14 cellular contexts compared by ENCODE assay signal in genomic region chrX:46803140-46803539, GRCh38. TPM values are rescaled to one million over a fixed set of nuclear protein-coding genes. Genes with fewer than 3 reads are reported as not detected.
DNase-seq lines count a peak whose midpoint lies in the region; ATAC-seq, FAIRE-seq and TF ChIP-seq lines count a peak whose summit lies in the region.
"Had no signal": no experiment of that assay in that cellular context is flagged by ENCODE, and none has a peak within 500 bp of the region (broad histone marks: within the 10 kb centered on the region; RNA-seq: fewer than 3 reads in every experiment).

No MANE protein-coding gene starts in this region.

- H3K4me1 Mint-ChIP-seq in CD8-positive, alpha-beta memory T cell, result no peaks in the 10 kb centered on the region
- no peaks in the 10 kb centered on the region for H3K4me1 Mint-ChIP-seq in activated T-helper 1 cell treated with anti-CD3 and anti-CD28 coated beads, Interleukin-12 subunit alpha, Interleukin-12 subunit beta, Interleukin-2, Interleukin-4 antibody, amounts not matched to agents 30 ng/mL and 10 ng/mL and 1 ng/mL, durations not matched to agents 14 hours and 24 hours and 36 hours (ENCODE audit: low read depth)
- H3K4me1 Mint-ChIP-seq: neural crest cell had no signal

- in situ Hi-C loops in HepG2 (cut with HindIII; ENCODE audit: extremely low pct_ligation_motif_present, low pct_unique_long_range_greater_than_20kb), result no loop called here

- H3K27ac ChIP-seq in Karpas-422 (ENCODE audit: low read length), result no peak overlapping the region
- no peak overlapping the region for H3K27ac ChIP-seq in HepG2 (ENCODE audit: extremely low read length, insufficient read depth, low read length)
- H3K27ac ChIP-seq in CD8-positive, alpha-beta memory T cell (ENCODE audit: low read depth, low read length), result no peak overlapping the region
- H3K27ac ChIP-seq in psoas muscle, result no peak overlapping the region
- H3K27ac ChIP-seq: epithelial cell of prostate had no signal

- H3K36me3 Mint-ChIP-seq in CD8-positive, alpha-beta memory T cell, result no peaks in the 10 kb centered on the region
- no peaks in the 10 kb centered on the region for H3K36me3 Mint-ChIP-seq in activated T-helper 1 cell treated with anti-CD3 and anti-CD28 coated beads, Interleukin-12 subunit alpha, Interleukin-12 subunit beta, Interleukin-2, Interleukin-4 antibody, amounts not matched to agents 30 ng/mL and 10 ng/mL and 1 ng/mL, durations not matched to agents 14 hours and 24 hours and 36 hours (ENCODE audit: low read depth)

- TF ChIP-seq POLR2A in HepG2 (IDR thresholded peaks at IDR 0.05; ENCODE audit: insufficient read depth in 1 of 2, low read depth in 2 of 2, low read length in 2 of 2), result no peak

- no peaks in the 10 kb centered on the region for H3K36me3 ChIP-seq in Karpas-422 (ENCODE audit: insufficient read depth, low read length)
- no peaks in the 10 kb centered on the region for H3K36me3 ChIP-seq in HepG2 (replicated peaks in 1 of 2; ENCODE audit: control insufficient read depth in 1 of 2, insufficient read depth in 2 of 2, low read length in 2 of 2)
- H3K36me3 ChIP-seq in CD8-positive, alpha-beta memory T cell (ENCODE audit: insufficient read depth, low read length), result no peaks in the 10 kb centered on the region
- no peaks in the 10 kb centered on the region for H3K36me3 ChIP-seq in psoas muscle (ENCODE audit: insufficient read depth in 1 of 2, low read depth in 1 of 2)

- H3K9me2 ChIP-seq in Karpas-422 (replicated peaks; ENCODE audit: insufficient read depth, low read length), result no peaks in the 10 kb centered on the region

- 0% methylated on average over 2 of the region's 3 CpGs for WGBS in HepG2 (ENCODE audit: low lambda C conversion rate)
- 54 to 60% (median 55%) methylated on average over 3 of the region's 3 CpGs for WGBS in psoas muscle, 3 donors

- H3K9me3 ChIP-seq in Karpas-422 (ENCODE audit: low read length) (no peaks in the 10 kb centered on the region), HepG2 (ENCODE audit: low read length) (no peaks in the 10 kb centered on the region), psoas muscle (no peaks in the 10 kb centered on the region)
- no peaks in the 10 kb centered on the region for H3K9me3 ChIP-seq in CD8-positive, alpha-beta memory T cell (ENCODE audit: low read length)

- TF ChIP-seq RAD21 in HepG2 (CRISPR knock-in tag; IDR thresholded peaks at IDR 0.05), result no peak

- H2AFZ ChIP-seq in Karpas-422 (ENCODE audit: low read length) (no peak overlapping the region), HepG2 (ENCODE audit: low read length) (no peak overlapping the region)

- H3K4me1 ChIP-seq in Karpas-422 (ENCODE audit: low read length), result no peaks in the 10 kb centered on the region
- H3K4me1 ChIP-seq in HepG2 (ENCODE audit: insufficient read depth, low read length), result no peaks in the 10 kb centered on the region
- H3K4me1 ChIP-seq in CD8-positive, alpha-beta memory T cell (ENCODE audit: insufficient read depth, low read length), result no peaks in the 10 kb centered on the region
- no peaks in the 10 kb centered on the region for H3K4me1 ChIP-seq in psoas muscle

- TF ChIP-seq EP300 in HepG2 (IDR thresholded peaks at IDR 0.05; ENCODE audit: low read depth in 2 of 2, low read length in 2 of 2) (no peak), HepG2 (CRISPR knock-in tag; IDR thresholded peaks at IDR 0.05; ENCODE audit: borderline replicate concordance) (no peak)

- FAIRE-seq in HepG2 (lab: Jason Lieb, UNC), result no peak

- H3K4me3 ChIP-seq in Karpas-422 (ENCODE audit: low read length) (no peak overlapping the region), HepG2 (replicated peaks in 1 of 3; ENCODE audit: insufficient read depth in 1 of 3, low read depth in 2 of 3, low read length in 3 of 3) (no peak overlapping the region), psoas muscle (no peak overlapping the region)
- H3K4me3 ChIP-seq in CD8-positive, alpha-beta memory T cell (ENCODE audit: low read length), result no peak overlapping the region

- H3K79me2 ChIP-seq in Karpas-422 (ENCODE audit: low read length) (no peaks in the 10 kb centered on the region), HepG2 (ENCODE audit: insufficient read depth, low read length) (no peaks in the 10 kb centered on the region)

- POLR2A ChIA-PET in HepG2 (lab: Yijun Ruan, JAX), result no interaction called here
- POLR2A ChIA-PET in CD8-positive, alpha-beta memory T cell (lab: Charles Lee), result no interaction called here

- ATAC-seq in HepG2 (peak; percentile 69), psoas muscle (no peak)

- no TSS peak for BruUV-seq in HepG2 (replicated peaks; lab: Mats Ljungman, UMichigan)

- H3K27ac Mint-ChIP-seq in CD8-positive, alpha-beta memory T cell, result no peak overlapping the region
- H3K27ac Mint-ChIP-seq in activated T-helper 1 cell treated with anti-CD3 and anti-CD28 coated beads, Interleukin-12 subunit alpha, Interleukin-12 subunit beta, Interleukin-2, Interleukin-4 antibody, amounts not matched to agents 30 ng/mL and 10 ng/mL and 1 ng/mL, durations not matched to agents 14 hours and 24 hours and 36 hours, result no peak overlapping the region

- intact Hi-C loops in HepG2 (cut with micrococcal nuclease; ENCODE audit: unreplicated experiment) (loop anchor here (2.0 to 5.0 kb wide), 2 partner anchors 34 to 228 kb away; partner anchors contain the start of gene RP2), psoas muscle (cut with DNase I) (no loop called here)
- intact Hi-C loops in activated T-helper 1 cell treated with anti-CD3 and anti-CD28 coated beads, Interleukin-12 subunit alpha, Interleukin-12 subunit beta, Interleukin-2, Interleukin-4 antibody, amounts not matched to agents 30 ng/mL and 10 ng/mL and 1 ng/mL, durations not matched to agents 14 hours and 24 hours and 36 hours (cut with micrococcal nuclease), result no loop called here

- no peak overlapping the region for H3K4me2 ChIP-seq in Karpas-422 (ENCODE audit: low read depth, low read length, poor library complexity, severe bottlenecking)
- H3K4me2 ChIP-seq in HepG2 (ENCODE audit: low read depth, low read length), result no peak overlapping the region

- TF ChIP-seq CTCF in HepG2 (CRISPR knock-in tag; IDR thresholded peaks at IDR 0.05) (peak; percentile 50), psoas muscle (IDR thresholded peaks at IDR 0.05) (no peak)

- peaks cover 0 to 4% of the 10 kb centered on the region in 2 donors for H3K27me3 Mint-ChIP-seq in CD8-positive, alpha-beta memory T cell
- H3K27me3 Mint-ChIP-seq in activated T-helper 1 cell treated with anti-CD3 and anti-CD28 coated beads, Interleukin-12 subunit alpha, Interleukin-12 subunit beta, Interleukin-2, Interleukin-4 antibody, amounts not matched to agents 30 ng/mL and 10 ng/mL and 1 ng/mL, durations not matched to agents 14 hours and 24 hours and 36 hours (ENCODE audit: insufficient read depth), result no peaks in the 10 kb centered on the region

- no peaks in the 10 kb centered on the region for H3K9me3 Mint-ChIP-seq in CD8-positive, alpha-beta memory T cell
- H3K9me3 Mint-ChIP-seq in activated T-helper 1 cell treated with anti-CD3 and anti-CD28 coated beads, Interleukin-12 subunit alpha, Interleukin-12 subunit beta, Interleukin-2, Interleukin-4 antibody, amounts not matched to agents 30 ng/mL and 10 ng/mL and 1 ng/mL, durations not matched to agents 14 hours and 24 hours and 36 hours, result no peaks in the 10 kb centered on the region
- H3K9me3 Mint-ChIP-seq: neural crest cell had no signal

- H3K9ac ChIP-seq in Karpas-422 (ENCODE audit: low read length) (no peak overlapping the region), HepG2 (ENCODE audit: insufficient read depth, low read depth, low read length) (no peak overlapping the region)

- DNase-seq in ELF-1 (ENCODE audit: low read depth, low spot score) (peak; percentile 25), Karpas-422 (peak; percentile 50), amniotic epithelial cell (ENCODE audit: low read depth) (peak; percentile 5), HepG2 (ENCODE audit: low spot score) (peak; percentile 15), NCI-H1105 treated with DMSO at 0.1 percent for 48 hours (lab: John Stamatoyannopoulos, UW) (no peak), psoas muscle (no peak)
- no peak for DNase-seq in CD8-positive, alpha-beta memory T cell
- no peak for DNase-seq in activated T-helper 1 cell treated with anti-CD3 and anti-CD28 coated beads, Interleukin-12 subunit alpha, Interleukin-12 subunit beta, Interleukin-2, Interleukin-4 antibody, amounts not matched to agents 30 ng/mL and 10 ng/mL and 1 ng/mL, durations not matched to agents 14 hours and 24 hours and 36 hours (ENCODE audit: low spot score)
- DNase-seq: activated CD8-positive, alpha-beta memory T cell treated with anti-CD3 and anti-CD28 coated beads, Interleukin-2, amount 50 U/mL, for 4 hours; amniotic stem cell; NCI-H1436 treated with DMSO at 0.1 percent for 48 hours; T1000 had no signal

- no peaks in the 10 kb centered on the region for H4K20me1 ChIP-seq in Karpas-422 (ENCODE audit: insufficient read depth, low read depth, low read length)
- no peaks in the 10 kb centered on the region for H4K20me1 ChIP-seq in HepG2 (ENCODE audit: insufficient read depth, low read length)

- CTCF ChIA-PET in HepG2 (lab: Yijun Ruan, JAX; ENCODE audit: low intra/inter-chr PET ratio, low total read pairs), result interaction anchor here (1.2 kb wide), 1 partner anchor 227 kb away, joined by 3 read pairs; no protein-coding TSS in a partner anchor
- CTCF ChIA-PET in CD8-positive, alpha-beta memory T cell (lab: Charles Lee), result no interaction called here

- no peak overlapping the region for H3K4me3 Mint-ChIP-seq in CD8-positive, alpha-beta memory T cell
- no peak overlapping the region for H3K4me3 Mint-ChIP-seq in activated T-helper 1 cell treated with anti-CD3 and anti-CD28 coated beads, Interleukin-12 subunit alpha, Interleukin-12 subunit beta, Interleukin-2, Interleukin-4 antibody, amounts not matched to agents 30 ng/mL and 10 ng/mL and 1 ng/mL, durations not matched to agents 14 hours and 24 hours and 36 hours
- H3K4me3 Mint-ChIP-seq: neural crest cell had no signal

- H3K27me3 ChIP-seq in Karpas-422 (ENCODE audit: low read length), result no peaks in the 10 kb centered on the region
- H3K27me3 ChIP-seq in HepG2 (ENCODE audit: control insufficient read depth in 1 of 2, insufficient read depth in 2 of 2, low read length in 2 of 2), result no peaks in the 10 kb centered on the region
- H3K27me3 ChIP-seq in CD8-positive, alpha-beta memory T cell (ENCODE audit: insufficient read depth, low read length, poor library complexity, severe bottlenecking), result no peaks in the 10 kb centered on the region
- peaks cover 0 to 16% (median 0%) of the 10 kb centered on the region in 3 donors for H3K27me3 ChIP-seq in psoas muscle (ENCODE audit: insufficient read depth in 3 of 3, low read length in 2 of 3)

RNA-seq across cellular contexts. Expression of gene RP2, which starts 33.7 kb away (rescaled TPM):
- total RNA-seq in Karpas-422 (2014; rRNA removed; shearing (Covaris generic); ENCODE audit: low replicate concordance), result 7.2 and 17.0 TPM in 2 replicates
- total RNA-seq in HepG2 (2016; rRNA removed; fragmentation: Illumina TruSeq; extraction: Trizol) (9.9 and 14.6 TPM in 2 replicates), psoas muscle (1 to 10 TPM; 1.6 to 2.4 (median 2.1) TPM)
- total RNA-seq in HepG2 (2016; cell fraction: cytosol; rRNA removed; fragmentation: Illumina TruSeq; extraction: Trizol; ENCODE audit: low read depth), result 0.81 and 1.1 TPM in 2 replicates
- total RNA-seq in HepG2 (2016; cell fraction: insoluble cytoplasmic fraction; rRNA removed; fragmentation: Illumina TruSeq; extraction: Trizol), result 10.0 and 16.2 TPM in 2 replicates
- total RNA-seq in HepG2 (2016; cell fraction: membrane; rRNA removed; fragmentation: Illumina TruSeq; extraction: Trizol), result 2.7 and 2.8 TPM in 2 replicates
- 4.8 and 5.0 TPM in 2 replicates for total RNA-seq in HepG2 (2016; cell fraction: nucleus; rRNA removed; fragmentation: Illumina TruSeq; extraction: Trizol)
- polyA plus RNA-seq in HepG2 (2011; rRNA removed) (3.5 and 5.0 TPM in 2 replicates), psoas muscle (1 to 10 TPM; 1.5 to 2.7 (median 1.7) TPM)
- 2.0 and 2.6 TPM in 2 replicates for polyA plus RNA-seq in HepG2 (2011; cell fraction: cytosol; rRNA removed)
- 1.00 and 1.3 TPM in 2 replicates for polyA plus RNA-seq in HepG2 (2011; cell fraction: nucleus; rRNA removed)
- 3.7 and 4.9 TPM in 2 replicates for polyA plus RNA-seq in HepG2 (2012)
- polyA plus RNA-seq in HepG2 (2016; cell fraction: cytosol; fragmentation: Illumina TruSeq; extraction: Trizol; ENCODE audit: low read depth), result 0.20 and 0.26 TPM in 2 replicates
- polyA plus RNA-seq in HepG2 (2016; cell fraction: insoluble cytoplasmic fraction; fragmentation: Illumina TruSeq; extraction: Trizol; ENCODE audit: low read depth), result 11.6 and 13.6 TPM in 2 replicates
- 0.60 and 1.1 TPM in 2 replicates for polyA plus RNA-seq in HepG2 (2016; cell fraction: membrane; fragmentation: Illumina TruSeq; extraction: Trizol; ENCODE audit: low read depth)
- 5.1 and 5.7 TPM in 2 replicates for polyA plus RNA-seq in HepG2 (2016; cell fraction: nucleus; fragmentation: Illumina TruSeq; extraction: Trizol; ENCODE audit: insufficient read depth, low read depth)
- polyA minus RNA-seq in HepG2 (2011; rRNA and poly(A)+ RNA removed; ENCODE audit: low replicate concordance), result 2.5 and 9.4 TPM in 2 replicates
- polyA minus RNA-seq in HepG2 (2011; cell fraction: cytosol; rRNA and poly(A)+ RNA removed), result 4.1 and 4.7 TPM in 2 replicates
- 4.6 TPM in 2 replicates for polyA minus RNA-seq in HepG2 (2011; cell fraction: nucleus; rRNA and poly(A)+ RNA removed)
- total RNA-seq in CD8-positive, alpha-beta memory T cell, result 1 to 10 TPM; 5.5 to 6.9 TPM
- 6.4 TPM for polyA plus RNA-seq in CD8-positive, alpha-beta memory T cell
- total RNA-seq in activated T-helper 1 cell treated with anti-CD3 and anti-CD28 coated beads, Interleukin-12 subunit alpha, Interleukin-12 subunit beta, Interleukin-2, Interleukin-4 antibody, amounts not matched to agents 30 ng/mL and 10 ng/mL and 1 ng/mL, durations not matched to agents 14 hours and 24 hours and 36 hours, result 7.1 and 7.5 TPM in 2 replicates

RNA-seq across cellular contexts. Expression of gene SLC9A7, which starts 44.2 kb away (rescaled TPM):
- total RNA-seq in Karpas-422 (2014; rRNA removed; shearing (Covaris generic); ENCODE audit: low replicate concordance), result under 0.01 TPM in 1 of 2 replicates, not detected in the other
- 5.4 and 7.2 TPM in 2 replicates for total RNA-seq in HepG2 (2016; rRNA removed; fragmentation: Illumina TruSeq; extraction: Trizol)
- total RNA-seq in HepG2 (2016; cell fraction: cytosol; rRNA removed; fragmentation: Illumina TruSeq; extraction: Trizol; ENCODE audit: low read depth), result 2.0 and 3.5 TPM in 2 replicates
- total RNA-seq in HepG2 (2016; cell fraction: insoluble cytoplasmic fraction; rRNA removed; fragmentation: Illumina TruSeq; extraction: Trizol), result 3.9 and 7.8 TPM in 2 replicates
- 3.7 and 4.7 TPM in 2 replicates for total RNA-seq in HepG2 (2016; cell fraction: membrane; rRNA removed; fragmentation: Illumina TruSeq; extraction: Trizol)
- total RNA-seq in HepG2 (2016; cell fraction: nucleus; rRNA removed; fragmentation: Illumina TruSeq; extraction: Trizol), result 6.6 and 8.3 TPM in 2 replicates
- 5.5 and 5.8 TPM in 2 replicates for polyA plus RNA-seq in HepG2 (2011; rRNA removed)
- 4.7 and 5.0 TPM in 2 replicates for polyA plus RNA-seq in HepG2 (2011; cell fraction: cytosol; rRNA removed)
- polyA plus RNA-seq in HepG2 (2011; cell fraction: nucleus; rRNA removed), result 5.6 and 6.1 TPM in 2 replicates
- 1.5 and 1.6 TPM in 2 replicates for polyA plus RNA-seq in HepG2 (2012)
- polyA plus RNA-seq in HepG2 (2016; cell fraction: cytosol; fragmentation: Illumina TruSeq; extraction: Trizol; ENCODE audit: low read depth), result 0.59 and 0.72 TPM in 2 replicates
- 1.6 and 2.0 TPM in 2 replicates for polyA plus RNA-seq in HepG2 (2016; cell fraction: insoluble cytoplasmic fraction; fragmentation: Illumina TruSeq; extraction: Trizol; ENCODE audit: low read depth)
- polyA plus RNA-seq in HepG2 (2016; cell fraction: membrane; fragmentation: Illumina TruSeq; extraction: Trizol; ENCODE audit: low read depth), result 1.5 and 1.6 TPM in 2 replicates
- polyA plus RNA-seq in HepG2 (2016; cell fraction: nucleus; fragmentation: Illumina TruSeq; extraction: Trizol; ENCODE audit: insufficient read depth, low read depth), result 6.6 and 9.9 TPM in 2 replicates
- 6.5 and 21.6 TPM in 2 replicates for polyA minus RNA-seq in HepG2 (2011; rRNA and poly(A)+ RNA removed; ENCODE audit: low replicate concordance)
- polyA minus RNA-seq in HepG2 (2011; cell fraction: cytosol; rRNA and poly(A)+ RNA removed), result 7.3 and 7.9 TPM in 2 replicates
- polyA minus RNA-seq in HepG2 (2011; cell fraction: nucleus; rRNA and poly(A)+ RNA removed), result 5.7 and 6.4 TPM in 2 replicates
- total RNA-seq in CD8-positive, alpha-beta memory T cell, result 10 to 100 TPM; 25.7 to 26.7 TPM
- polyA plus RNA-seq in CD8-positive, alpha-beta memory T cell, result 0.63 TPM
- 10 to 100 TPM in 3 of 4 donors, 1 to 10 TPM in 1; 8.2 to 14.0 (median 11.1) TPM for total RNA-seq in psoas muscle
- 1 to 10 TPM; 1.5 to 6.5 (median 5.3) TPM for polyA plus RNA-seq in psoas muscle
- total RNA-seq in activated T-helper 1 cell treated with anti-CD3 and anti-CD28 coated beads, Interleukin-12 subunit alpha, Interleukin-12 subunit beta, Interleukin-2, Interleukin-4 antibody, amounts not matched to agents 30 ng/mL and 10 ng/mL and 1 ng/mL, durations not matched to agents 14 hours and 24 hours and 36 hours, result 36.9 and 39.6 TPM in 2 replicates

Comparison
In these comparisons a context has a peak if more than half of its experiments do, and no peak if none do; other contexts are left out.
1. DNase-seq: peak in ELF-1 (single experiment), Karpas-422 (single experiment), amniotic epithelial cell (single experiment) and HepG2 (single experiment); none in NCI-H1105 treated with DMSO at 0.1 percent for 48 hours (single experiment), CD8-positive, alpha-beta memory T cell (0 of 5), psoas muscle (0 of 2) and activated T-helper 1 cell treated with anti-CD3 and anti-CD28 coated beads, Interleukin-12 subunit alpha, Interleukin-12 subunit beta, Interleukin-2, Interleukin-4 antibody, amounts not matched to agents 30 ng/mL and 10 ng/mL and 1 ng/mL, durations not matched to agents 14 hours and 24 hours and 36 hours (single experiment).